10 cellular contexts compared by ENCODE assay signal in genomic region chr4:183798921-183799307, GRCh38.
DNase-seq lines count a peak whose midpoint lies in the region; ATAC-seq and TF ChIP-seq lines count a peak whose summit lies in the region.
"Had no signal": no experiment of that assay in that cellular context is flagged by ENCODE, and none has a peak within 500 bp of the region (broad histone marks: within the 10 kb centered on the region; RNA-seq: fewer than 3 reads in every experiment).

No MANE protein-coding gene starts in this region.

- H3K27ac ChIP-seq in prostate gland, result peak overlapping the region in 1 of 2 donors; percentile 64

- TF ChIP-seq CTCF in epithelial cell of proximal tubule (conservative IDR thresholded peaks at IDR 0.05; ENCODE audit: low read depth, low read length), result no peak
- TF ChIP-seq CTCF in prostate gland (IDR thresholded peaks at IDR 0.05), result no peak
- TF ChIP-seq CTCF in GM10266 (IDR thresholded peaks at IDR 0.05; ENCODE audit: control insufficient read depth, insufficient read depth, low read depth, missing control alignments), result no peak

- intact Hi-C loops in prostate gland (cut with DNase I), result no loop called here

- no peaks in the 10 kb centered on the region for H3K4me1 ChIP-seq in prostate gland (replicated peaks)

- peak overlapping the region; percentile 72 for H3K4me3 ChIP-seq in epithelial cell of proximal tubule (ENCODE audit: low read depth, low read length)
- H3K4me3 ChIP-seq in prostate gland, result peak overlapping the region in 1 of 2 donors; percentile 51

- WGBS in prostate gland, result 24% methylated on average over 11 of the region's 11 CpGs

- H3K27me3 ChIP-seq in prostate gland (replicated peaks; ENCODE audit: insufficient read depth), result no peaks in the 10 kb centered on the region

- ATAC-seq in GM21723 (IDR thresholded peaks at IDR 0.05; ENCODE audit: unreplicated experiment) (no peak), GM18861 (IDR thresholded peaks at IDR 0.05; ENCODE audit: unreplicated experiment) (no peak)
- ATAC-seq: SK-N-SH treated with all-trans-retinoic acid at 6 μM for 48 hours had no signal

- H3K9me3 ChIP-seq in prostate gland, result no peaks in the 10 kb centered on the region

- no peak for TF ChIP-seq POLR2A in prostate gland (IDR thresholded peaks at IDR 0.05)

- H3K36me3 ChIP-seq in prostate gland, result no peaks in the 10 kb centered on the region

- DNase-seq in DMS53 (lab: John Stamatoyannopoulos, UW), result peak; percentile 42
- DNase-seq in DMS53 treated with DMSO at 0.1 percent for 48 hours (lab: John Stamatoyannopoulos, UW; ENCODE audit: unreplicated experiment), result no peak
- DNase-seq in RPMI8226, result peak; percentile 8
- DNase-seq in epithelial cell of proximal tubule (ENCODE audit: low read depth), result no peak
- peak; percentile 46 for DNase-seq in prostate gland (ENCODE audit: low spot score)
- no peak for DNase-seq in GM10266 (ENCODE audit: extremely low spot score)
- DNase-seq: NCI-H187 had no signal

Comparison
In these comparisons a context has a peak if more than half of its experiments do, and no peak if none do; other contexts are left out.
1. DNase-seq: peak in DMS53 (single experiment), RPMI8226 (single experiment) and prostate gland (single experiment); none in DMS53 treated with DMSO at 0.1 percent for 48 hours (single experiment), epithelial cell of proximal tubule (single experiment) and GM10266 (single experiment).